18 cellular contexts compared by ENCODE assay signal in genomic region chr12:94297876-94298520, GRCh38.
"Had no signal": no experiment of that assay in that cellular context is flagged by ENCODE, and none has a peak within 500 bp of the region (broad histone marks: within the 10 kb centered on the region; RNA-seq: fewer than 3 reads in every experiment).

No MANE protein-coding gene starts in this region.

- H3K36me3 ChIP-seq: upper lobe of right lung had no signal

- H3K9me3 Mint-ChIP-seq: activated T-helper 2 cell treated with anti-CD3 and anti-CD28 coated beads, Interferon-gamma antibody, Interleukin-2, Interleukin-4, amounts not matched to agents 10 μg/mL and 5 μg/mL and 100 μg/mL, durations not matched to agents 14 hours and 24 hours and 36 hours; brain; dendritic cell treated with granulocyte-macrophage colony-stimulating factor and Interleukin-4, amounts not matched to agents 40 ng/mL and 50 ng/mL, for 4 days had no signal

- H3K4me1 ChIP-seq: SJCRH30, suprapubic skin, upper lobe of right lung had no signal

- H3K9me3 ChIP-seq: SJCRH30, suprapubic skin, upper lobe of right lung had no signal

- H3K27me3 ChIP-seq: SJCRH30, suprapubic skin, upper lobe of right lung had no signal

- H3K4me3 ChIP-seq: SJCRH30, suprapubic skin, upper lobe of right lung had no signal

- FAIRE-seq: keratinocyte had no signal

- H3K27me3 Mint-ChIP-seq: dendritic cell treated with granulocyte-macrophage colony-stimulating factor and Interleukin-4, amounts not matched to agents 40 ng/mL and 50 ng/mL, for 4 days had no signal

- ATAC-seq: activated CD8-positive, alpha-beta T cell treated with anti-CD3 and anti-CD28 coated beads, Interleukin-2, amount 10 ng/mL, durations not matched to agents 7 days and 5 days; left ventricle myocardium superior; right cardiac atrium; upper lobe of right lung had no signal

- H3K4me3 Mint-ChIP-seq: activated CD8-positive, alpha-beta T cell treated with anti-CD3 and anti-CD28 coated beads, Interleukin-2, amount 10 ng/mL, durations not matched to agents 7 days and 5 days; brain; dendritic cell treated with granulocyte-macrophage colony-stimulating factor and Interleukin-4, amounts not matched to agents 40 ng/mL and 50 ng/mL, for 4 days had no signal

- DNase-seq: activated CD4-positive, alpha-beta T cell treated with anti-CD3 and anti-CD28 coated beads for 4 hours; activated CD8-positive, alpha-beta T cell treated with anti-CD3 and anti-CD28 coated beads, Interleukin-2, amount 10 ng/mL, durations not matched to agents 7 days and 5 days; activated naive CD4-positive, alpha-beta T cell treated with anti-CD3 and anti-CD28 coated beads, Interleukin-2, amount 50 U/mL, for 16 hours; amygdala; erythroblast; foreskin fibroblast; left ventricle myocardium superior; right cardiac atrium; SJCRH30; stimulated activated CD4-positive, alpha-beta T cell treated with anti-CD3 and anti-CD28 coated beads, Interleukin-2, amount 100 ng/mL, for 24 hours; stimulated activated naive CD4-positive, alpha-beta T cell treated with Interleukin-2 at 50 U/mL for 16 hours; T-helper 9 cell; upper lobe of right lung had no signal

- H3K27ac ChIP-seq: SJCRH30, suprapubic skin, upper lobe of right lung had no signal

- H3K27ac Mint-ChIP-seq: activated CD8-positive, alpha-beta T cell treated with anti-CD3 and anti-CD28 coated beads, Interleukin-2, amount 10 ng/mL, durations not matched to agents 7 days and 5 days; activated T-helper 2 cell treated with anti-CD3 and anti-CD28 coated beads, Interferon-gamma antibody, Interleukin-2, Interleukin-4, amounts not matched to agents 10 μg/mL and 5 μg/mL and 100 μg/mL, durations not matched to agents 14 hours and 24 hours and 36 hours; dendritic cell treated with granulocyte-macrophage colony-stimulating factor and Interleukin-4, amounts not matched to agents 40 ng/mL and 50 ng/mL, for 4 days had no signal
